1 cellular context compared by ENCODE assay signal in the genomic region with DNA sequence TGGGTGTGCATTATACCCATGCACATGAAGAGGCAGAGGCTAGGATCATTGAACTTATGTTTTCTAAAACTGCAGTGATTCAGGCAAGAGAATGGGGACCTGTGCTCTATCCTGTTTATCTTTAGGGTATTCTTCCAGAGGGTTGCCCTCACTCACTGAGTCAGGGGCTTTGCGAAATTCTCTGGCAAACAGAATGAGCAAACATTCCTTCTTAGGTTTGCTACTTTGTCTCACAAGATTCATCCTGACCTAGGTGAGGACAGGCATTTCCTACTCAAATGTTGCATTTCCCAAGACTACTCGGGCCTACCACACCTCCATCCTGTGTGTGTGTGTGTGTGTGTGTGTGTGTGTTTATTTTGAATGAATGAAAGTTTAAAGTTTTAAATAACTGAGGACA.
TF ChIP-seq lines count a peak whose summit lies in the region.

No MANE protein-coding gene starts in this region.

TF ChIP-seq in HepG2, 621 proteins besides CTCF, POLR2A, EP300 and RAD21 (continued from another document and continues in another):
- TF ChIP-seq, protein P1, sequence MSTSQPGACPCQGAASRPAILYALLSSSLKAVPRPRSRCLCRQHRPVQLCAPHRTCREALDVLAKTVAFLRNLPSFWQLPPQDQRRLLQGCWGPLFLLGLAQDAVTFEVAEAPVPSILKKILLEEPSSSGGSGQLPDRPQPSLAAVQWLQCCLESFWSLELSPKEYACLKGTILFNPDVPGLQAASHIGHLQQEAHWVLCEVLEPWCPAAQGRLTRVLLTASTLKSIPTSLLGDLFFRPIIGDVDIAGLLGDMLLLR (CRISPR knock-in tag; IDR thresholded peaks at IDR 0.05) = no peak
- TF ChIP-seq ZNF850 (CRISPR knock-in tag; conservative IDR thresholded peaks at IDR 0.05) = no peak
- TF ChIP-seq, protein P2, sequence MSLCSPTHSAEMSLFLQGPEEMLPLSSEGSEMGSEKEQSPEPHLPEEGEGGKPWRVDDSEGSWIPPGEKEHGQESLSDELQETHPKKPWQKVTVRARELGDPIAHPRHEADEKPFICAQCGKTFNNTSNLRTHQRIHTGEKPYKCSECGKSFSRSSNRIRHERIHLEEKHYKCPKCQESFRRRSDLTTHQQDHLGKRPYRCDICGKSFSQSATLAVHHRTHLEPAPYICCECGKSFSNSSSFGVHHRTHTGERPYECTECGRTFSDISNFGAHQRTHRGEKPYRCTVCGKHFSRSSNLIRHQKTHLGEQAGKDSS (CRISPR knock-in tag; IDR thresholded peaks at IDR 0.05; ENCODE audit: borderline replicate concordance, low read depth) = no peak
- TF ChIP-seq FOXA3 (CRISPR knock-in tag; IDR thresholded peaks at IDR 0.05) = peak; percentile 82
- TF ChIP-seq ZIK1 (CRISPR knock-in tag; IDR thresholded peaks at IDR 0.05; ENCODE audit: borderline replicate concordance, low read depth) = no peak
- TF ChIP-seq ZNF772 (CRISPR knock-in tag; IDR thresholded peaks at IDR 0.05) = no peak
- TF ChIP-seq GABPA (IDR thresholded peaks at IDR 0.05; ENCODE audit: low read depth, low read length) = no peak
- TF ChIP-seq GABPA (CRISPR knock-in tag; IDR thresholded peaks at IDR 0.05; ENCODE audit: low read depth) = 0 out of 2 replicates have a peak, but pooled peaks have one; percentile 6
- peak; percentile 29; the same call in 1 of the 2 replicates for TF ChIP-seq ZMYM4 (CRISPR knock-in tag; IDR thresholded peaks at IDR 0.05)
- TF ChIP-seq, protein P3, sequence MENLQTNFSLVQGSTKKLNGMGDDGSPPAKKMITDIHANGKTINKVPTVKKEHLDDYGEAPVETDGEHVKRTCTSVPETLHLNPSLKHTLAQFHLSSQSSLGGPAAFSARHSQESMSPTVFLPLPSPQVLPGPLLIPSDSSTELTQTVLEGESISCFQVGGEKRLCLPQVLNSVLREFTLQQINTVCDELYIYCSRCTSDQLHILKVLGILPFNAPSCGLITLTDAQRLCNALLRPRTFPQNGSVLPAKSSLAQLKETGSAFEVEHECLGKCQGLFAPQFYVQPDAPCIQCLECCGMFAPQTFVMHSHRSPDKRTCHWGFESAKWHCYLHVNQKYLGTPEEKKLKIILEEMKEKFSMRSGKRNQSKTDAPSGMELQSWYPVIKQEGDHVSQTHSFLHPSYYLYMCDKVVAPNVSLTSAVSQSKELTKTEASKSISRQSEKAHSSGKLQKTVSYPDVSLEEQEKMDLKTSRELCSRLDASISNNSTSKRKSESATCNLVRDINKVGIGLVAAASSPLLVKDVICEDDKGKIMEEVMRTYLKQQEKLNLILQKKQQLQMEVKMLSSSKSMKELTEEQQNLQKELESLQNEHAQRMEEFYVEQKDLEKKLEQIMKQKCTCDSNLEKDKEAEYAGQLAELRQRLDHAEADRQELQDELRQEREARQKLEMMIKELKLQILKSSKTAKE (CRISPR knock-in tag; IDR thresholded peaks at IDR 0.05; ENCODE audit: borderline replicate concordance) = no peak
- TF ChIP-seq, protein P4, sequence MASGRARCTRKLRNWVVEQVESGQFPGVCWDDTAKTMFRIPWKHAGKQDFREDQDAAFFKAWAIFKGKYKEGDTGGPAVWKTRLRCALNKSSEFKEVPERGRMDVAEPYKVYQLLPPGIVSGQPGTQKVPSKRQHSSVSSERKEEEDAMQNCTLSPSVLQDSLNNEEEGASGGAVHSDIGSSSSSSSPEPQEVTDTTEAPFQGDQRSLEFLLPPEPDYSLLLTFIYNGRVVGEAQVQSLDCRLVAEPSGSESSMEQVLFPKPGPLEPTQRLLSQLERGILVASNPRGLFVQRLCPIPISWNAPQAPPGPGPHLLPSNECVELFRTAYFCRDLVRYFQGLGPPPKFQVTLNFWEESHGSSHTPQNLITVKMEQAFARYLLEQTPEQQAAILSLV (CRISPR knock-in tag; IDR thresholded peaks at IDR 0.05; ENCODE audit: borderline replicate concordance) = no peak
- no peak for TF ChIP-seq BHLHE40 (IDR thresholded peaks at IDR 0.05; ENCODE audit: low read length)
- no peak for TF ChIP-seq ZNF232 (CRISPR knock-in tag; IDR thresholded peaks at IDR 0.05; ENCODE audit: borderline replicate concordance)
- TF ChIP-seq PHF8 (CRISPR knock-in tag; IDR thresholded peaks at IDR 0.05) = no peak
- TF ChIP-seq ZNF558 (CRISPR knock-in tag; IDR thresholded peaks at IDR 0.05; ENCODE audit: borderline replicate concordance) = no peak
- peak; percentile 58 for TF ChIP-seq ZMYM2 (CRISPR knock-in tag; IDR thresholded peaks at IDR 0.05)
- no peak for TF ChIP-seq SALL2 (CRISPR knock-in tag; IDR thresholded peaks at IDR 0.05)
- TF ChIP-seq ZBTB7B (CRISPR knock-in tag; IDR thresholded peaks at IDR 0.05) = 0 out of 2 replicates have a peak, but pooled peaks have one; percentile 24
- TF ChIP-seq U2AF1 (optimal IDR thresholded peaks at IDR 0.05; ENCODE audit: low read depth, low read length) = no peak
- 0 out of 2 replicates have a peak, but pooled peaks have one; percentile 20 for TF ChIP-seq THAP11 (CRISPR knock-in tag; IDR thresholded peaks at IDR 0.05)
- no peak for TF ChIP-seq ZMAT3 (CRISPR knock-in tag; conservative IDR thresholded peaks at IDR 0.05)
- TF ChIP-seq, protein P5, sequence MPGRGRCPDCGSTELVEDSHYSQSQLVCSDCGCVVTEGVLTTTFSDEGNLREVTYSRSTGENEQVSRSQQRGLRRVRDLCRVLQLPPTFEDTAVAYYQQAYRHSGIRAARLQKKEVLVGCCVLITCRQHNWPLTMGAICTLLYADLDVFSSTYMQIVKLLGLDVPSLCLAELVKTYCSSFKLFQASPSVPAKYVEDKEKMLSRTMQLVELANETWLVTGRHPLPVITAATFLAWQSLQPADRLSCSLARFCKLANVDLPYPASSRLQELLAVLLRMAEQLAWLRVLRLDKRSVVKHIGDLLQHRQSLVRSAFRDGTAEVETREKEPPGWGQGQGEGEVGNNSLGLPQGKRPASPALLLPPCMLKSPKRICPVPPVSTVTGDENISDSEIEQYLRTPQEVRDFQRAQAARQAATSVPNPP (CRISPR knock-in tag; IDR thresholded peaks at IDR 0.05) = no peak
- TF ChIP-seq, protein P6, sequence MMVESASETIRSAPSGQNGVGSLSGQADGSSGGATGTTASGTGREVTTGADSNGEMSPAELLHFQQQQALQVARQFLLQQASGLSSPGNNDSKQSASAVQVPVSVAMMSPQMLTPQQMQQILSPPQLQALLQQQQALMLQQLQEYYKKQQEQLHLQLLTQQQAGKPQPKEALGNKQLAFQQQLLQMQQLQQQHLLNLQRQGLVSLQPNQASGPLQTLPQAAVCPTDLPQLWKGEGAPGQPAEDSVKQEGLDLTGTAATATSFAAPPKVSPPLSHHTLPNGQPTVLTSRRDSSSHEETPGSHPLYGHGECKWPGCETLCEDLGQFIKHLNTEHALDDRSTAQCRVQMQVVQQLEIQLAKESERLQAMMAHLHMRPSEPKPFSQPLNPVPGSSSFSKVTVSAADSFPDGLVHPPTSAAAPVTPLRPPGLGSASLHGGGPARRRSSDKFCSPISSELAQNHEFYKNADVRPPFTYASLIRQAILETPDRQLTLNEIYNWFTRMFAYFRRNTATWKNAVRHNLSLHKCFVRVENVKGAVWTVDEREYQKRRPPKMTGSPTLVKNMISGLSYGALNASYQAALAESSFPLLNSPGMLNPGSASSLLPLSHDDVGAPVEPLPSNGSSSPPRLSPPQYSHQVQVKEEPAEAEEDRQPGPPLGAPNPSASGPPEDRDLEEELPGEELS (CRISPR knock-in tag; IDR thresholded peaks at IDR 0.05) = 0 out of 2 replicates have a peak, but pooled peaks have one; percentile 17
- TF ChIP-seq CEBPB (IDR thresholded peaks at IDR 0.05; ENCODE audit: borderline replicate concordance, low read depth, low read length) = peak; percentile 57; the same call in 1 of the 2 replicates
- TF ChIP-seq, protein P7, sequence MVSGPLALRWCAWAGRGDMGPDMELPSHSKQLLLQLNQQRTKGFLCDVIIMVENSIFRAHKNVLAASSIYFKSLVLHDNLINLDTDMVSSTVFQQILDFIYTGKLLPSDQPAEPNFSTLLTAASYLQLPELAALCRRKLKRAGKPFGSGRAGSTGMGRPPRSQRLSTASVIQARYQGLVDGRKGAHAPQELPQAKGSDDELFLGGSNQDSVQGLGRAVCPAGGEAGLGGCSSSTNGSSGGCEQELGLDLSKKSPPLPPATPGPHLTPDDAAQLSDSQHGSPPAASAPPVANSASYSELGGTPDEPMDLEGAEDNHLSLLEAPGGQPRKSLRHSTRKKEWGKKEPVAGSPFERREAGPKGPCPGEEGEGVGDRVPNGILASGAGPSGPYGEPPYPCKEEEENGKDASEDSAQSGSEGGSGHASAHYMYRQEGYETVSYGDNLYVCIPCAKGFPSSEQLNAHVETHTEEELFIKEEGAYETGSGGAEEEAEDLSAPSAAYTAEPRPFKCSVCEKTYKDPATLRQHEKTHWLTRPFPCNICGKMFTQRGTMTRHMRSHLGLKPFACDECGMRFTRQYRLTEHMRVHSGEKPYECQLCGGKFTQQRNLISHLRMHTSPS (CRISPR knock-in tag; IDR thresholded peaks at IDR 0.05; ENCODE audit: low read depth) = no peak
- no peak for TF ChIP-seq ZSCAN22 (CRISPR knock-in tag; IDR thresholded peaks at IDR 0.05)
- TF ChIP-seq, protein P8, sequence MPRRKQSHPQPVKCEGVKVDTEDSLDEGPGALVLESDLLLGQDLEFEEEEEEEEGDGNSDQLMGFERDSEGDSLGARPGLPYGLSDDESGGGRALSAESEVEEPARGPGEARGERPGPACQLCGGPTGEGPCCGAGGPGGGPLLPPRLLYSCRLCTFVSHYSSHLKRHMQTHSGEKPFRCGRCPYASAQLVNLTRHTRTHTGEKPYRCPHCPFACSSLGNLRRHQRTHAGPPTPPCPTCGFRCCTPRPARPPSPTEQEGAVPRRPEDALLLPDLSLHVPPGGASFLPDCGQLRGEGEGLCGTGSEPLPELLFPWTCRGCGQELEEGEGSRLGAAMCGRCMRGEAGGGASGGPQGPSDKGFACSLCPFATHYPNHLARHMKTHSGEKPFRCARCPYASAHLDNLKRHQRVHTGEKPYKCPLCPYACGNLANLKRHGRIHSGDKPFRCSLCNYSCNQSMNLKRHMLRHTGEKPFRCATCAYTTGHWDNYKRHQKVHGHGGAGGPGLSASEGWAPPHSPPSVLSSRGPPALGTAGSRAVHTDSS (CRISPR knock-in tag; conservative IDR thresholded peaks at IDR 0.05) = no peak
- TF ChIP-seq SRSF4 (IDR thresholded peaks at IDR 0.05; ENCODE audit: low read depth, low read length, poor library complexity, severe bottlenecking) = no peak
- TF ChIP-seq ZNF567 (CRISPR knock-in tag; IDR thresholded peaks at IDR 0.05; ENCODE audit: borderline replicate concordance) = no peak
- no peak for TF ChIP-seq ZNF446 (CRISPR knock-in tag; IDR thresholded peaks at IDR 0.05)
- TF ChIP-seq ZNF510 (CRISPR knock-in tag; IDR thresholded peaks at IDR 0.05; ENCODE audit: low read depth) = no peak
- no peak for TF ChIP-seq ZNF816 (CRISPR knock-in tag; IDR thresholded peaks at IDR 0.05; ENCODE audit: borderline replicate concordance)
- peak; percentile 16; the same call in 1 of the 2 replicates for TF ChIP-seq SOX5 (CRISPR knock-in tag; IDR thresholded peaks at IDR 0.05; ENCODE audit: borderline replicate concordance)
- TF ChIP-seq CENPT (CRISPR knock-in tag; IDR thresholded peaks at IDR 0.05; ENCODE audit: low read depth) = no peak
- TF ChIP-seq ZNF761 (CRISPR knock-in tag; conservative IDR thresholded peaks at IDR 0.05) = no peak
- TF ChIP-seq ZSCAN30 (CRISPR knock-in tag; IDR thresholded peaks at IDR 0.05) = no peak
- TF ChIP-seq, protein P9, sequence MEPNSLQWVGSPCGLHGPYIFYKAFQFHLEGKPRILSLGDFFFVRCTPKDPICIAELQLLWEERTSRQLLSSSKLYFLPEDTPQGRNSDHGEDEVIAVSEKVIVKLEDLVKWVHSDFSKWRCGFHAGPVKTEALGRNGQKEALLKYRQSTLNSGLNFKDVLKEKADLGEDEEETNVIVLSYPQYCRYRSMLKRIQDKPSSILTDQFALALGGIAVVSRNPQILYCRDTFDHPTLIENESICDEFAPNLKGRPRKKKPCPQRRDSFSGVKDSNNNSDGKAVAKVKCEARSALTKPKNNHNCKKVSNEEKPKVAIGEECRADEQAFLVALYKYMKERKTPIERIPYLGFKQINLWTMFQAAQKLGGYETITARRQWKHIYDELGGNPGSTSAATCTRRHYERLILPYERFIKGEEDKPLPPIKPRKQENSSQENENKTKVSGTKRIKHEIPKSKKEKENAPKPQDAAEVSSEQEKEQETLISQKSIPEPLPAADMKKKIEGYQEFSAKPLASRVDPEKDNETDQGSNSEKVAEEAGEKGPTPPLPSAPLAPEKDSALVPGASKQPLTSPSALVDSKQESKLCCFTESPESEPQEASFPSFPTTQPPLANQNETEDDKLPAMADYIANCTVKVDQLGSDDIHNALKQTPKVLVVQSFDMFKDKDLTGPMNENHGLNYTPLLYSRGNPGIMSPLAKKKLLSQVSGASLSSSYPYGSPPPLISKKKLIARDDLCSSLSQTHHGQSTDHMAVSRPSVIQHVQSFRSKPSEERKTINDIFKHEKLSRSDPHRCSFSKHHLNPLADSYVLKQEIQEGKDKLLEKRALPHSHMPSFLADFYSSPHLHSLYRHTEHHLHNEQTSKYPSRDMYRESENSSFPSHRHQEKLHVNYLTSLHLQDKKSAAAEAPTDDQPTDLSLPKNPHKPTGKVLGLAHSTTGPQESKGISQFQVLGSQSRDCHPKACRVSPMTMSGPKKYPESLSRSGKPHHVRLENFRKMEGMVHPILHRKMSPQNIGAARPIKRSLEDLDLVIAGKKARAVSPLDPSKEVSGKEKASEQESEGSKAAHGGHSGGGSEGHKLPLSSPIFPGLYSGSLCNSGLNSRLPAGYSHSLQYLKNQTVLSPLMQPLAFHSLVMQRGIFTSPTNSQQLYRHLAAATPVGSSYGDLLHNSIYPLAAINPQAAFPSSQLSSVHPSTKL (CRISPR knock-in tag; IDR thresholded peaks at IDR 0.05) = peak; percentile 51
- no peak for TF ChIP-seq ZNF766 (CRISPR knock-in tag; IDR thresholded peaks at IDR 0.05; ENCODE audit: borderline replicate concordance)
- TF ChIP-seq ZNF205 (CRISPR knock-in tag; IDR thresholded peaks at IDR 0.05) = 0 out of 2 replicates have a peak, but pooled peaks have one; percentile 28
- TF ChIP-seq DNMT1 (CRISPR knock-in tag; IDR thresholded peaks at IDR 0.05) = no peak
- peak; percentile 35; the same call in 1 of the 2 replicates for TF ChIP-seq SAP130 (CRISPR knock-in tag; IDR thresholded peaks at IDR 0.05; ENCODE audit: low read depth)
- TF ChIP-seq HOXA7 (CRISPR knock-in tag; IDR thresholded peaks at IDR 0.05) = no peak
- TF ChIP-seq, protein P10, sequence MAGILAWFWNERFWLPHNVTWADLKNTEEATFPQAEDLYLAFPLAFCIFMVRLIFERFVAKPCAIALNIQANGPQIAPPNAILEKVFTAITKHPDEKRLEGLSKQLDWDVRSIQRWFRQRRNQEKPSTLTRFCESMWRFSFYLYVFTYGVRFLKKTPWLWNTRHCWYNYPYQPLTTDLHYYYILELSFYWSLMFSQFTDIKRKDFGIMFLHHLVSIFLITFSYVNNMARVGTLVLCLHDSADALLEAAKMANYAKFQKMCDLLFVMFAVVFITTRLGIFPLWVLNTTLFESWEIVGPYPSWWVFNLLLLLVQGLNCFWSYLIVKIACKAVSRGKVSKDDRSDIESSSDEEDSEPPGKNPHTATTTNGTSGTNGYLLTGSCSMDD (CRISPR knock-in tag; IDR thresholded peaks at IDR 0.05) = no peak
- no peak for TF ChIP-seq FOXA1 (IDR thresholded peaks at IDR 0.05)
- 0 out of 2 replicates have a peak, but pooled peaks have one; percentile 36 for TF ChIP-seq FOXA1 (CRISPR knock-in tag; IDR thresholded peaks at IDR 0.05)
- TF ChIP-seq ZNF75D (CRISPR knock-in tag; IDR thresholded peaks at IDR 0.05; ENCODE audit: borderline replicate concordance) = no peak
- TF ChIP-seq SNRNP70 (IDR thresholded peaks at IDR 0.05; ENCODE audit: low read depth, low read length) = no peak
- no peak for TF ChIP-seq FOXJ3 (CRISPR knock-in tag; IDR thresholded peaks at IDR 0.05; ENCODE audit: borderline replicate concordance)
